In genomic region chr16:89653656-89654295, GRCh38 we compare ENCODE assay signal across 30 cellular contexts. TPM values are rescaled to one million over a fixed set of nuclear protein-coding genes. Genes with fewer than 3 reads are reported as not detected.
A peak's percentile ranks its signal among the peaks of the same experiment; 100 is the strongest.
DNase-seq lines count a peak whose midpoint lies in the region; ATAC-seq, FAIRE-seq and TF ChIP-seq lines count a peak whose summit lies in the region.
"Had no signal": no experiment of that assay in that cellular context is flagged by ENCODE, and none has a peak within 500 bp of the region (broad histone marks: within the 10 kb centered on the region; RNA-seq: fewer than 3 reads in every experiment).

No MANE protein-coding gene starts in this region.

- no peak overlapping the region for H2AFZ ChIP-seq in GM12878 (ENCODE audit: control insufficient read depth, low read depth, low read length)

- H3K4me2 ChIP-seq in GM12878 (ENCODE audit: control insufficient read depth, insufficient read depth), result no peak overlapping the region
- H3K4me2 ChIP-seq: A549, SK-N-SH had no signal

- no peak for TF ChIP-seq RAD21 in GM12878 (IDR thresholded peaks at IDR 0.05; ENCODE audit: insufficient read depth, low read depth, low read length)

- H3K4me1 ChIP-seq in CD4-positive, alpha-beta memory T cell (ENCODE audit: insufficient read depth, low read length), result peaks cover 21% of the 10 kb centered on the region
- H3K4me1 ChIP-seq in GM12878 (ENCODE audit: control insufficient read depth, insufficient read depth, low read length), result peaks cover 8% of the 10 kb centered on the region

- POLR2A ChIA-PET in CD4-positive, alpha-beta memory T cell (lab: Charles Lee; ENCODE audit: partially characterized antibody), result no interaction called here
- POLR2A ChIA-PET in GM12878 (lab: Charles Lee), result interaction anchor here (0.5 to 0.7 kb wide), 2 partner anchors 51 to 59 kb away, joined by 5 to 7 read pairs; no protein-coding TSS in a partner anchor

- SMC1A ChIA-PET in GM12878 (lab: Charles Lee; ENCODE audit: uncharacterized antibody, unreplicated experiment), result no interaction called here

- peaks cover 30% of the 10 kb centered on the region for H3K4me1 Mint-ChIP-seq in activated T-cell treated with anti-CD3 and anti-CD28 coated beads, Interleukin-2, amount 50 U/mL, for 24 hours (ENCODE audit: low read depth)
- H3K4me1 Mint-ChIP-seq in CD4-positive, alpha-beta memory T cell, result peaks cover 13 to 39% (median 25%) of the 10 kb centered on the region in 4 donors
- peaks cover 9% of the 10 kb centered on the region for H3K4me1 Mint-ChIP-seq in nephron

- no peak overlapping the region for H3K4me3 Mint-ChIP-seq in activated T-cell treated with anti-CD3 and anti-CD28 coated beads, Interleukin-2, amount 50 U/mL, for 24 hours
- peak overlapping the region in 6 of 8 donors; percentile 10 to 70 (median 38) for H3K4me3 Mint-ChIP-seq in CD4-positive, alpha-beta memory T cell
- H3K4me3 Mint-ChIP-seq in nephron, result peak overlapping the region; percentile 70 to 82 (median 81)
- H3K4me3 Mint-ChIP-seq: activated naive CD8-positive, alpha-beta T cell treated with anti-CD3 and anti-CD28 coated beads, Interleukin-2, amount 10 ng/mL, durations not matched to agents 7 days and 5 days; WTC11 had no signal

- ATAC-seq in GM12878 (no peak), GM19324 (IDR thresholded peaks at IDR 0.05; ENCODE audit: low FRiP score, unreplicated experiment) (no peak)
- ATAC-seq: A549, WTC11 had no signal

- no peak overlapping the region for H3K27ac ChIP-seq in CD4-positive, alpha-beta memory T cell (ENCODE audit: low read depth, low read length)
- no peak overlapping the region for H3K27ac ChIP-seq in GM12878 (ENCODE audit: control insufficient read depth, insufficient read depth)
- H3K27ac ChIP-seq: A549 had no signal

- no peaks in the 10 kb centered on the region for H3K27me3 ChIP-seq in CD4-positive, alpha-beta memory T cell (ENCODE audit: insufficient read depth, low read length)
- no peaks in the 10 kb centered on the region for H3K27me3 ChIP-seq in GM12878 (replicated peaks in 1 of 2; ENCODE audit: control insufficient read depth in 2 of 2, insufficient read depth in 2 of 2, low read length in 1 of 2)

- no peaks in the 10 kb centered on the region for H4K20me1 ChIP-seq in GM12878 (ENCODE audit: control insufficient read depth, insufficient read depth)

- CTCF ChIA-PET in CD4-positive, alpha-beta memory T cell (lab: Charles Lee; ENCODE audit: partially characterized antibody), result interaction anchor here (0.9 kb wide), 1 partner anchor 46 kb away, joined by 3 read pairs; no protein-coding TSS in a partner anchor
- CTCF ChIA-PET in GM12878 (lab: Yijun Ruan, JAX), result interaction anchor here (0.5 to 0.6 kb wide), 3 partner anchors 17 to 244 kb away, joined by 3 read pairs; no protein-coding TSS in a partner anchor

- intact Hi-C loops in CD4-positive, alpha-beta memory T cell (cut with micrococcal nuclease), result no loop called here
- intact Hi-C loops in GM12878 (cut with micrococcal nuclease; ENCODE audit: unreplicated experiment), result no loop called here

- no peaks in the 10 kb centered on the region for H3K9me3 Mint-ChIP-seq in activated T-cell treated with anti-CD3 and anti-CD28 coated beads, Interleukin-2, amount 50 U/mL, for 24 hours
- H3K9me3 Mint-ChIP-seq in CD4-positive, alpha-beta memory T cell, result no peaks in the 10 kb centered on the region
- no peaks in the 10 kb centered on the region for H3K9me3 Mint-ChIP-seq in nephron
- H3K9me3 Mint-ChIP-seq: activated naive CD8-positive, alpha-beta T cell treated with anti-CD3 and anti-CD28 coated beads, Interleukin-2, amount 10 ng/mL, durations not matched to agents 7 days and 5 days; WTC11 had no signal

- no peaks in the 10 kb centered on the region for H3K9me3 ChIP-seq in CD4-positive, alpha-beta memory T cell (ENCODE audit: control insufficient read depth in 1 of 2, low read length in 2 of 2)
- no peaks in the 10 kb centered on the region for H3K9me3 ChIP-seq in GM12878 (replicated peaks; ENCODE audit: control insufficient read depth, insufficient read depth, low read length)
- H3K9me3 ChIP-seq: A549, SK-N-SH had no signal

- TF ChIP-seq EP300 in GM12878 (IDR thresholded peaks at IDR 0.05; ENCODE audit: borderline replicate concordance in 1 of 2, control insufficient read depth in 1 of 2, low read depth in 2 of 2, low read length in 2 of 2), result no peak

- H3K9ac ChIP-seq in GM12878 (ENCODE audit: control insufficient read depth, insufficient read depth, low read length), result no peak overlapping the region
- H3K9ac ChIP-seq: SK-N-SH had no signal

- H3K27me3 Mint-ChIP-seq in activated T-cell treated with anti-CD3 and anti-CD28 coated beads, Interleukin-2, amount 50 U/mL, for 24 hours, result no peaks in the 10 kb centered on the region
- no peaks in the 10 kb centered on the region for H3K27me3 Mint-ChIP-seq in CD4-positive, alpha-beta memory T cell
- no peaks in the 10 kb centered on the region for H3K27me3 Mint-ChIP-seq in nephron (ENCODE audit: low read depth)
- H3K27me3 Mint-ChIP-seq: activated naive CD8-positive, alpha-beta T cell treated with anti-CD3 and anti-CD28 coated beads, Interleukin-2, amount 10 ng/mL, durations not matched to agents 7 days and 5 days had no signal

- WGBS in GM12878 (ENCODE audit: insufficient coverage, insufficient replicate concordance, low lambda C conversion rate, missing lambda C conversion rate), result 85% methylated on average over 10 of the region's 10 CpGs

- H3K36me3 ChIP-seq in CD4-positive, alpha-beta memory T cell (ENCODE audit: insufficient read depth, low read length), result peaks cover 7% of the 10 kb centered on the region
- peaks cover 2 to 9% of the 10 kb centered on the region in 2 experiments; a peak in 3 of 4 replicates for H3K36me3 ChIP-seq in GM12878 (ENCODE audit: control insufficient read depth in 2 of 2, insufficient read depth in 2 of 2, low read length in 1 of 2)

- H3K36me3 Mint-ChIP-seq in activated T-cell treated with anti-CD3 and anti-CD28 coated beads, Interleukin-2, amount 50 U/mL, for 24 hours (ENCODE audit: low read depth), result peaks cover 60% of the 10 kb centered on the region
- peaks cover 10 to 32% of the 10 kb centered on the region in 2 donors for H3K36me3 Mint-ChIP-seq in CD4-positive, alpha-beta memory T cell
- H3K36me3 Mint-ChIP-seq in nephron (ENCODE audit: low read depth), result peaks cover 27% of the 10 kb centered on the region

- H3K79me2 ChIP-seq in GM12878 (ENCODE audit: control insufficient read depth, insufficient read depth, low read length), result peaks cover 46% of the 10 kb centered on the region

- in situ Hi-C loops in GM12878 (cut with MboI), result no loop called here

- DNase-seq in activated T-cell treated with anti-CD3 and anti-CD28 coated beads, Interleukin-2, amount 50 U/mL, for 24 hours, result no peak
- DNase-seq in activated T-cell treated with anti-CD3 and anti-CD28 coated beads for 4 hours (no peak), GM12878 (ENCODE audit: low read depth, low spot score) (no peak), SIG-M5 (lab: John Stamatoyannopoulos, UW) (no peak), HTR-8/SVneo (ENCODE audit: insufficient read length, low spot score) (no peak)
- DNase-seq in CD4-positive, alpha-beta memory T cell, result no peak
- DNase-seq: activated CD4-positive, alpha-beta T cell treated with anti-CD3 and anti-CD28 coated beads, Interleukin-2, amount 50 U/mL, for 48 hours; activated naive CD8-positive, alpha-beta T cell treated with anti-CD3 and anti-CD28 coated beads, Interleukin-2, amount 10 ng/mL, durations not matched to agents 7 days and 5 days; cerebellar nuclear complex; COR-L47; DMS79; effector CD8-positive, alpha-beta T cell; erythroblast; head of caudate nucleus; kidney glomerular epithelial cell; NCI-H1048; NCI-H187; NCI-H2171 treated with DMSO at 0.1 percent for 48 hours; NCI-H69; nucleus accumbens; SK-N-SH; T1000; trophoblast cell had no signal

- BruUV-seq in GM12878 (replicated peaks; lab: Mats Ljungman, UMichigan), result TSS peak; percentile 47

- H3K4me3 ChIP-seq in CD4-positive, alpha-beta memory T cell (ENCODE audit: low read length in 2 of 2), result no peak overlapping the region
- no peak overlapping the region for H3K4me3 ChIP-seq in GM12878
- H3K4me3 ChIP-seq: A549, lung had no signal

- TF ChIP-seq CTCF in GM12878 (IDR thresholded peaks at IDR 0.05 in 2 of 3, conservative IDR thresholded peaks at IDR 0.05 in 1 of 3; ENCODE audit: control insufficient read depth in 2 of 3, extremely low read depth in 1 of 3, insufficient read depth in 1 of 3, low read depth in 3 of 3, low read length in 3 of 3) (no peak), nephron (IDR thresholded peaks at IDR 0.05; ENCODE audit: unreplicated experiment in 3 of 3) (no peak)

- no peak for TF ChIP-seq POLR2A in GM12878 (IDR thresholded peaks at IDR 0.05; ENCODE audit: low read depth, low read length)

- no peak for FAIRE-seq in GM12878 (lab: Jason Lieb, UNC)
- no peak for FAIRE-seq in HTR-8/SVneo (lab: Jason Lieb, UNC)
- FAIRE-seq: A549, H54 had no signal

- RAD21 ChIA-PET in GM12878 (lab: Charles Lee; ENCODE audit: unreplicated experiment), result interaction anchor here (1.0 kb wide), 1 partner anchor 46 kb away, joined by 4 read pairs; no protein-coding TSS in a partner anchor

- H3K27ac Mint-ChIP-seq in activated T-cell treated with anti-CD3 and anti-CD28 coated beads, Interleukin-2, amount 50 U/mL, for 24 hours, result peak overlapping the region; percentile 69
- peak overlapping the region in 2 of 7 donors; percentile 47 to 88 for H3K27ac Mint-ChIP-seq in CD4-positive, alpha-beta memory T cell
- peak overlapping the region in 1 of 3 experiments; percentile 47 for H3K27ac Mint-ChIP-seq in nephron
- H3K27ac Mint-ChIP-seq: activated naive CD8-positive, alpha-beta T cell treated with anti-CD3 and anti-CD28 coated beads, Interleukin-2, amount 10 ng/mL, durations not matched to agents 7 days and 5 days; WTC11 had no signal

RNA-seq across cellular contexts. Expression of gene CHMP1A, which starts 3.7 kb away (rescaled TPM):
- 10 to 100 TPM; 77.3 to 88.9 TPM for total RNA-seq in CD4-positive, alpha-beta memory T cell
- polyA plus RNA-seq in CD4-positive, alpha-beta memory T cell, result 10 to 100 TPM; 66.5 to 83.9 TPM
- 31.4 and 32.8 TPM in 2 replicates for total RNA-seq in GM12878 (2013; cell fraction: nucleolus; rRNA removed)
- 59.0 and 67.8 TPM in 2 replicates for total RNA-seq in GM12878 (2014; rRNA removed)
- total RNA-seq in GM12878 (2014; rRNA removed; fragmentation: Illumina TruSeq; extraction: Trizol), result 36.3 and 41.5 TPM in 2 replicates
- total RNA-seq in GM12878 (2021), result 81.4 and 85.3 TPM in 2 replicates
- 26.0 TPM for polyA plus RNA-seq in GM12878 (2011; ENCODE audit: low read depth)
- 20.7 and 41.0 TPM in 2 replicates for polyA plus RNA-seq in GM12878 (2011; rRNA removed)
- 64.0 and 95.0 TPM in 2 replicates for polyA plus RNA-seq in GM12878 (2011; cell fraction: cytosol; rRNA removed)
- polyA plus RNA-seq in GM12878 (2011; cell fraction: nucleus; rRNA removed), result 140 and 176 TPM in 2 replicates
- polyA plus RNA-seq in GM12878 (2012), result 48.6 and 57.5 TPM in 2 replicates
- polyA plus RNA-seq in GM12878 (2014; fragmentation: Illumina TruSeq; extraction: Trizol), result 12.3 and 36.2 TPM in 2 replicates
- polyA plus RNA-seq in GM12878 (2014; fragmentation: Nextera tagmentation; extraction: Ambion mirVana), result 1 to 10 TPM; 1.0 to 3.8 TPM
- polyA plus RNA-seq in GM12878 (2014; rRNA removed), result 82.8 and 97.4 TPM in 2 replicates
- polyA plus RNA-seq in GM12878 (2016; fragmentation: Nextera tagmentation; extraction: Ambion mirVana), result 10 to 100 TPM; 81.2 to 86.7 TPM
- 35.8 and 61.5 TPM in 2 replicates for polyA minus RNA-seq in GM12878 (2011; rRNA and poly(A)+ RNA removed)
- 25.9 and 29.3 TPM in 2 replicates for polyA minus RNA-seq in GM12878 (2011; cell fraction: cytosol; rRNA and poly(A)+ RNA removed)
- polyA minus RNA-seq in GM12878 (2011; cell fraction: nucleus; rRNA and poly(A)+ RNA removed), result 16.7 and 27.9 TPM in 2 replicates

RNA-seq across cellular contexts. Expression of gene SPATA33, which starts 3.9 kb away (rescaled TPM):
- total RNA-seq in CD4-positive, alpha-beta memory T cell, result 10 to 100 TPM in 1 of 2 experiments, 1 to 10 TPM in 1; 8.6 to 10.5 TPM
- polyA plus RNA-seq in CD4-positive, alpha-beta memory T cell, result 1 to 10 TPM; 2.5 to 5.7 TPM
- total RNA-seq in GM12878 (2013; cell fraction: nucleolus; rRNA removed), result 7.8 and 9.2 TPM in 2 replicates
- 5.1 and 6.9 TPM in 2 replicates for total RNA-seq in GM12878 (2014; rRNA removed)
- total RNA-seq in GM12878 (2014; rRNA removed; fragmentation: Illumina TruSeq; extraction: Trizol), result 5.6 and 7.1 TPM in 2 replicates
- 11.1 and 12.1 TPM in 2 replicates for total RNA-seq in GM12878 (2021)
- polyA plus RNA-seq in GM12878 (2011; ENCODE audit: low read depth), result 1.7 TPM
- polyA plus RNA-seq in GM12878 (2011; rRNA removed), result 2.4 and 3.4 TPM in 2 replicates
- polyA plus RNA-seq in GM12878 (2011; cell fraction: cytosol; rRNA removed), result 3.1 and 3.8 TPM in 2 replicates
- polyA plus RNA-seq in GM12878 (2011; cell fraction: nucleus; rRNA removed), result 7.6 and 9.4 TPM in 2 replicates
- 2.9 and 6.0 TPM in 2 replicates for polyA plus RNA-seq in GM12878 (2012)
- 4.9 and 8.3 TPM in 2 replicates for polyA plus RNA-seq in GM12878 (2014; fragmentation: Illumina TruSeq; extraction: Trizol)
- 1 to 10 TPM; 1.1 to 2.9 TPM for polyA plus RNA-seq in GM12878 (2014; fragmentation: Nextera tagmentation; extraction: Ambion mirVana)
- 8.1 and 10.9 TPM in 2 replicates for polyA plus RNA-seq in GM12878 (2014; rRNA removed)
- 10 to 100 TPM; 15.7 to 15.8 TPM for polyA plus RNA-seq in GM12878 (2016; fragmentation: Nextera tagmentation; extraction: Ambion mirVana)
- polyA minus RNA-seq in GM12878 (2011; rRNA and poly(A)+ RNA removed), result 2.6 and 3.4 TPM in 2 replicates
- polyA minus RNA-seq in GM12878 (2011; cell fraction: cytosol; rRNA and poly(A)+ RNA removed), result 0.94 and 2.3 TPM in 2 replicates
- 2.2 and 4.1 TPM in 2 replicates for polyA minus RNA-seq in GM12878 (2011; cell fraction: nucleus; rRNA and poly(A)+ RNA removed)

RNA-seq across cellular contexts. Expression of gene CDK10, which starts 32.7 kb away (rescaled TPM):
- total RNA-seq in CD4-positive, alpha-beta memory T cell, result 100 to 1,000 TPM; 134 to 140 TPM
- polyA plus RNA-seq in CD4-positive, alpha-beta memory T cell, result 10 to 100 TPM; 24.8 to 33.5 TPM
- 80.3 and 89.1 TPM in 2 replicates for total RNA-seq in GM12878 (2013; cell fraction: nucleolus; rRNA removed)
- total RNA-seq in GM12878 (2014; rRNA removed) (31.8 and 41.9 TPM in 2 replicates), GM12878 (2014; rRNA removed; fragmentation: Illumina TruSeq; extraction: Trizol) (20.8 and 23.5 TPM in 2 replicates), GM12878 (2021) (45.3 and 58.7 TPM in 2 replicates)
- polyA plus RNA-seq in GM12878 (2011; ENCODE audit: low read depth), result 15.0 TPM
- polyA plus RNA-seq in GM12878 (2011; rRNA removed) (22.1 and 30.1 TPM in 2 replicates), GM12878 (2014; fragmentation: Illumina TruSeq; extraction: Trizol) (12.1 and 26.5 TPM in 2 replicates), GM12878 (2014; fragmentation: Nextera tagmentation; extraction: Ambion mirVana) (1 to 10 TPM; 1.5 to 2.5 TPM), GM12878 (2014; rRNA removed) (56.8 and 58.6 TPM in 2 replicates), GM12878 (2016; fragmentation: Nextera tagmentation; extraction: Ambion mirVana) (10 to 100 TPM; 54.1 to 55.6 TPM)
- 29.8 and 38.2 TPM in 2 replicates for polyA plus RNA-seq in GM12878 (2011; cell fraction: cytosol; rRNA removed)
- polyA plus RNA-seq in GM12878 (2011; cell fraction: nucleus; rRNA removed), result 306 and 334 TPM in 2 replicates
- 38.8 and 67.0 TPM in 2 replicates for polyA plus RNA-seq in GM12878 (2012)
- 15.4 and 20.6 TPM in 2 replicates for polyA minus RNA-seq in GM12878 (2011; rRNA and poly(A)+ RNA removed)
- polyA minus RNA-seq in GM12878 (2011; cell fraction: cytosol; rRNA and poly(A)+ RNA removed), result 6.1 and 9.0 TPM in 2 replicates
- polyA minus RNA-seq in GM12878 (2011; cell fraction: nucleus; rRNA and poly(A)+ RNA removed), result 22.2 and 33.6 TPM in 2 replicates

RNA-seq across cellular contexts. Expression of gene DPEP1, which starts 40.3 kb away (rescaled TPM):
- not detected for total RNA-seq in CD4-positive, alpha-beta memory T cell
- not detected for polyA plus RNA-seq in CD4-positive, alpha-beta memory T cell
- not detected in 2 replicates for total RNA-seq in GM12878 (2013; cell fraction: nucleolus; rRNA removed)
- not detected in 2 replicates for total RNA-seq in GM12878 (2014; rRNA removed)
- total RNA-seq in GM12878 (2014; rRNA removed; fragmentation: Illumina TruSeq; extraction: Trizol), result not detected in 2 replicates
- total RNA-seq in GM12878 (2021), result not detected in 2 replicates
- polyA plus RNA-seq in GM12878 (2011; ENCODE audit: low read depth), result not detected
- polyA plus RNA-seq in GM12878 (2011; rRNA removed), result not detected in 2 replicates
- not detected in 2 replicates for polyA plus RNA-seq in GM12878 (2011; cell fraction: cytosol; rRNA removed)
- polyA plus RNA-seq in GM12878 (2011; cell fraction: nucleus; rRNA removed), result 0.34 and 0.47 TPM in 2 replicates
- not detected in 2 replicates for polyA plus RNA-seq in GM12878 (2012)
- not detected in 2 replicates for polyA plus RNA-seq in GM12878 (2014; fragmentation: Illumina TruSeq; extraction: Trizol)
- not detected for polyA plus RNA-seq in GM12878 (2014; fragmentation: Nextera tagmentation; extraction: Ambion mirVana)
- polyA plus RNA-seq in GM12878 (2014; rRNA removed), result not detected in 2 replicates
- polyA plus RNA-seq in GM12878 (2016; fragmentation: Nextera tagmentation; extraction: Ambion mirVana), result not detected
- polyA minus RNA-seq in GM12878 (2011; rRNA and poly(A)+ RNA removed), result not detected in 2 replicates
- polyA minus RNA-seq in GM12878 (2011; cell fraction: cytosol; rRNA and poly(A)+ RNA removed), result not detected in 2 replicates
- polyA minus RNA-seq in GM12878 (2011; cell fraction: nucleus; rRNA and poly(A)+ RNA removed), result not detected in 2 replicates
- total RNA-seq: activated naive CD8-positive, alpha-beta T cell treated with anti-CD3 and anti-CD28 coated beads, Interleukin-2, amount 10 ng/mL, durations not matched to agents 7 days and 5 days; fibroblast of villous mesenchyme had no signal

RNA-seq across cellular contexts. Expression of gene SPATA2L, which starts 47.7 kb away (rescaled TPM):
- total RNA-seq in CD4-positive, alpha-beta memory T cell, result 10 to 100 TPM; 12.7 to 13.1 TPM
- polyA plus RNA-seq in CD4-positive, alpha-beta memory T cell, result 10 to 100 TPM in 1 of 2 donors, 1 to 10 TPM in 1; 5.4 to 13.0 TPM
- 13.1 and 19.3 TPM in 2 replicates for total RNA-seq in GM12878 (2013; cell fraction: nucleolus; rRNA removed)
- total RNA-seq in GM12878 (2014; rRNA removed), result 4.9 and 6.9 TPM in 2 replicates
- total RNA-seq in GM12878 (2014; rRNA removed; fragmentation: Illumina TruSeq; extraction: Trizol), result 0.78 and 1.0 TPM in 2 replicates
- total RNA-seq in GM12878 (2021), result 6.9 and 7.8 TPM in 2 replicates
- polyA plus RNA-seq in GM12878 (2011; ENCODE audit: low read depth), result 0.71 TPM
- 1.2 and 2.3 TPM in 2 replicates for polyA plus RNA-seq in GM12878 (2011; rRNA removed)
- 4.6 and 6.8 TPM in 2 replicates for polyA plus RNA-seq in GM12878 (2011; cell fraction: cytosol; rRNA removed)
- polyA plus RNA-seq in GM12878 (2011; cell fraction: nucleus; rRNA removed), result 12.6 and 15.8 TPM in 2 replicates
- polyA plus RNA-seq in GM12878 (2012), result 5.0 and 6.2 TPM in 2 replicates
- 0.24 TPM in 1 of 2 replicates, not detected in the other for polyA plus RNA-seq in GM12878 (2014; fragmentation: Illumina TruSeq; extraction: Trizol)
- polyA plus RNA-seq in GM12878 (2014; fragmentation: Nextera tagmentation; extraction: Ambion mirVana), result under 1 TPM in 1 of 2 experiments, not detected in 1; 0.20 TPM
- 4.7 and 6.0 TPM in 2 replicates for polyA plus RNA-seq in GM12878 (2014; rRNA removed)
- polyA plus RNA-seq in GM12878 (2016; fragmentation: Nextera tagmentation; extraction: Ambion mirVana), result 1 to 10 TPM; 3.9 to 5.9 TPM
- polyA minus RNA-seq in GM12878 (2011; rRNA and poly(A)+ RNA removed), result 0.73 and 3.6 TPM in 2 replicates
- polyA minus RNA-seq in GM12878 (2011; cell fraction: cytosol; rRNA and poly(A)+ RNA removed), result 3.3 and 3.7 TPM in 2 replicates
- 4.5 and 8.3 TPM in 2 replicates for polyA minus RNA-seq in GM12878 (2011; cell fraction: nucleus; rRNA and poly(A)+ RNA removed)
